In the genomic region with DNA sequence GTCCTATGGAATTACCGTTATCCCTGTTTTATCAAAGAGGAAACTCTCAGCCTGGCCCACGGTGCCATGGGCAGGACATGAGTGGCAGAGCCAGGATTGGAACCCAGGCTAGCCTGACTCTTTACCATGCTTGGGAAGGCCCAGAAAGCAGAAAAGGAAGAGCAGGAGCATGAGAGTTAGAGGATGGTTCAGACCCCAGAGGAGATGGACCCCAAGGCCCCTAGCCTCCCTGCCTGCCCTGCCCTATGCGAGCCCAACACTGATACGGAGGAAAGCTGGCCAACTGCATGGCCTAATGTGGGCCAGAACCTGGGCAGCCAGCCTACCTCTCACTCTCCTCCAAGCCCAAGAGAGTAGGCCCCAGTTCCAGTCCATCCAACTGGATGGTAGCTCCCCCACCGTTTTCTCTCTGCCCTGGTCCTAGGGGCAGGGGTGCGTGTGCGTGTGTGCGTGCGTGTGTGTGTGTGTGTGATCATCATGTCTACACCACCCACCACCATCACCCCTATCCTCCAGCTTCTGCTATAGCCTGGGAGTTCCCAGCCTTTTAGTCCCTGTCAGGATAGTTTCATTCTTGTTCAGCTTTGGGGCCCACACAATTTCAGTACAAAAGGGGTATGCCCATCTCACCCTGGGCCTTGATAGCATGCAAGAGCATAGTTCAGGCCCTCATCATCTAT, we compare ENCODE assay signal across 8 cellular contexts. TPM values are rescaled to one million over a fixed set of nuclear protein-coding genes. Genes with fewer than 3 reads are reported as not detected.
A peak's percentile ranks its signal among the peaks of the same experiment; 100 is the strongest.
DNase-seq lines count a peak whose midpoint lies in the region; ATAC-seq and TF ChIP-seq lines count a peak whose summit lies in the region.

No MANE protein-coding gene starts in this region.

- no peaks in the 10 kb centered on the region for H3K27me3 ChIP-seq in CD8-positive, alpha-beta memory T cell (ENCODE audit: insufficient read depth, low read length, poor library complexity, severe bottlenecking)
- H3K27me3 ChIP-seq in skeletal muscle tissue (ENCODE audit: control insufficient read depth in 3 of 3, insufficient read depth in 3 of 3, low read length in 3 of 3) (no peaks in the 10 kb centered on the region), Karpas-422 (ENCODE audit: low read length) (no peaks in the 10 kb centered on the region)

- no peaks in the 10 kb centered on the region for H3K36me3 Mint-ChIP-seq in CD8-positive, alpha-beta memory T cell
- no peaks in the 10 kb centered on the region for H3K36me3 Mint-ChIP-seq in IgD-negative memory B cell
- H3K36me3 Mint-ChIP-seq in chondrocyte (ENCODE audit: low read depth), result peaks cover 5% of the 10 kb centered on the region

- no peak for ATAC-seq in GM21825 (IDR thresholded peaks at IDR 0.05; ENCODE audit: unreplicated experiment)

- H3K9me3 ChIP-seq in CD8-positive, alpha-beta memory T cell (ENCODE audit: low read length), result no peaks in the 10 kb centered on the region
- H3K9me3 ChIP-seq in skeletal muscle tissue (ENCODE audit: control insufficient read depth in 3 of 3, low read length in 3 of 3) (no peaks in the 10 kb centered on the region), Karpas-422 (ENCODE audit: low read length) (no peaks in the 10 kb centered on the region)

- no peaks in the 10 kb centered on the region for H3K9me2 ChIP-seq in Karpas-422 (replicated peaks; ENCODE audit: insufficient read depth, low read length)

- POLR2A ChIA-PET in CD8-positive, alpha-beta memory T cell (lab: Charles Lee), result interaction anchor here (1.0 to 1.9 kb wide), 2 partner anchors 9 to 18 kb away, joined by 3 to 10 read pairs; partner anchors contain the start of gene LMNA

- peak overlapping the region; percentile 68 for H3K27ac ChIP-seq in CD8-positive, alpha-beta memory T cell (ENCODE audit: low read depth, low read length)
- peak overlapping the region; percentile 78 for H3K27ac ChIP-seq in skeletal muscle tissue (ENCODE audit: low read depth, low read length)
- no peak overlapping the region for H3K27ac ChIP-seq in Karpas-422 (ENCODE audit: low read length)

- no peak overlapping the region for H3K4me3 ChIP-seq in CD8-positive, alpha-beta memory T cell (ENCODE audit: low read length)
- H3K4me3 ChIP-seq in skeletal muscle tissue (ENCODE audit: low read length in 3 of 3) (no peak overlapping the region), Karpas-422 (ENCODE audit: low read length) (no peak overlapping the region)

- H3K79me2 ChIP-seq in Karpas-422 (ENCODE audit: low read length), result no peaks in the 10 kb centered on the region

- intact Hi-C loops in posterior vena cava (cut with DNase I), result loop anchor here in 1 of 2 donors (5.0 kb wide), 1 partner anchor 35 kb away; no protein-coding TSS in a partner anchor

- CTCF ChIA-PET in CD8-positive, alpha-beta memory T cell (lab: Charles Lee), result interaction anchor here (0.6 to 22.4 kb wide), 13 partner anchors 10 to 944 kb away, joined by 3 to 702 read pairs (median 7); partner anchors contain the start of genes LMNA, MEX3A and PMF1

- H2AFZ ChIP-seq in Karpas-422 (ENCODE audit: low read length), result no peak overlapping the region

- no peak for TF ChIP-seq CTCF in chondrocyte (IDR thresholded peaks at IDR 0.05)

- H4K20me1 ChIP-seq in Karpas-422 (ENCODE audit: insufficient read depth, low read depth, low read length), result no peaks in the 10 kb centered on the region

- DNase-seq in CD8-positive, alpha-beta memory T cell, result no peak
- DNase-seq in chondrocyte (ENCODE audit: low spot score) (no peak), DMS79 (lab: John Stamatoyannopoulos, UW) (no peak), Karpas-422 (no peak), posterior vena cava (ENCODE audit: low spot score) (no peak)

- H3K9me3 Mint-ChIP-seq in CD8-positive, alpha-beta memory T cell, result peaks cover 0 to 3% (median 0%) of the 10 kb centered on the region in 5 donors
- H3K9me3 Mint-ChIP-seq in IgD-negative memory B cell, result no peaks in the 10 kb centered on the region
- H3K9me3 Mint-ChIP-seq in chondrocyte (ENCODE audit: low read depth), result no peaks in the 10 kb centered on the region

- peak overlapping the region; percentile 93 to 100 (median 99) for H3K27ac Mint-ChIP-seq in CD8-positive, alpha-beta memory T cell
- peak overlapping the region; percentile 96 to 99 (median 98) for H3K27ac Mint-ChIP-seq in IgD-negative memory B cell
- peak overlapping the region; percentile 98 for H3K27ac Mint-ChIP-seq in chondrocyte (ENCODE audit: unreplicated experiment)

- peak overlapping the region; percentile 8 to 58 (median 21) for H3K9ac ChIP-seq in skeletal muscle tissue (ENCODE audit: low read depth in 1 of 3, low read length in 3 of 3)
- H3K9ac ChIP-seq in Karpas-422 (ENCODE audit: low read length), result no peak overlapping the region

- no peaks in the 10 kb centered on the region for H3K36me3 ChIP-seq in CD8-positive, alpha-beta memory T cell (ENCODE audit: insufficient read depth, low read length)
- H3K36me3 ChIP-seq in skeletal muscle tissue (ENCODE audit: control insufficient read depth in 3 of 3, insufficient read depth in 3 of 3, low read length in 3 of 3) (no peaks in the 10 kb centered on the region), Karpas-422 (ENCODE audit: insufficient read depth, low read length) (no peaks in the 10 kb centered on the region)

- H3K4me1 ChIP-seq in CD8-positive, alpha-beta memory T cell (ENCODE audit: insufficient read depth, low read length), result peaks cover 22% of the 10 kb centered on the region
- H3K4me1 ChIP-seq in skeletal muscle tissue (ENCODE audit: control insufficient read depth in 3 of 3, insufficient read depth in 3 of 3, low read length in 3 of 3) (peaks cover 25 to 30% (median 26%) of the 10 kb centered on the region in 3 donors), Karpas-422 (ENCODE audit: low read length) (peaks cover 8% of the 10 kb centered on the region)

- H3K4me1 Mint-ChIP-seq in CD8-positive, alpha-beta memory T cell, result peaks cover 32 to 46% (median 37%) of the 10 kb centered on the region in 3 donors
- H3K4me1 Mint-ChIP-seq in IgD-negative memory B cell (peaks cover 24 to 29% (median 28%) of the 10 kb centered on the region in 3 donors), chondrocyte (ENCODE audit: low read depth) (peaks cover 46% of the 10 kb centered on the region)

- H3K4me3 Mint-ChIP-seq in CD8-positive, alpha-beta memory T cell, result peak overlapping the region in 1 of 7 donors; percentile 72
- peak overlapping the region in 3 of 4 donors; percentile 82 to 93 (median 84) for H3K4me3 Mint-ChIP-seq in IgD-negative memory B cell
- H3K4me3 Mint-ChIP-seq in chondrocyte (ENCODE audit: unreplicated experiment), result no peak overlapping the region

- no peak overlapping the region for H3K4me2 ChIP-seq in Karpas-422 (ENCODE audit: low read depth, low read length, poor library complexity, severe bottlenecking)

- H3K27me3 Mint-ChIP-seq in CD8-positive, alpha-beta memory T cell, result peaks cover 0 to 5% of the 10 kb centered on the region in 2 donors
- H3K27me3 Mint-ChIP-seq in IgD-negative memory B cell, result peaks cover 2% of the 10 kb centered on the region
- no peaks in the 10 kb centered on the region for H3K27me3 Mint-ChIP-seq in chondrocyte (ENCODE audit: low read depth)

RNA-seq across cellular contexts. Expression of gene MEX3A, which starts 15.4 kb away (rescaled TPM):
- total RNA-seq in CD8-positive, alpha-beta memory T cell, result 1 to 10 TPM in 1 of 2 experiments, under 1 TPM in 1; 0.24 to 1.0 TPM
- polyA plus RNA-seq in CD8-positive, alpha-beta memory T cell, result not detected
- 0.05 TPM for polyA plus RNA-seq in IgD-negative memory B cell
- total RNA-seq in chondrocyte, result 11.7 to 12.7 TPM (median 12.0 TPM) in 3 replicates
- total RNA-seq in skeletal muscle tissue, result 6.8 TPM
- total RNA-seq in Karpas-422 (2014; rRNA removed; shearing (Covaris generic); ENCODE audit: low replicate concordance), result 2.3 and 2.5 TPM in 2 replicates
- total RNA-seq in posterior vena cava, result under 1 TPM; 0.23 to 0.76 TPM

RNA-seq across cellular contexts. Expression of gene LMNA, which starts 16.9 kb away (rescaled TPM):
- 100 to 1,000 TPM; 325 to 335 TPM for total RNA-seq in CD8-positive, alpha-beta memory T cell
- 13.9 TPM for polyA plus RNA-seq in CD8-positive, alpha-beta memory T cell
- polyA plus RNA-seq in IgD-negative memory B cell, result 5.7 TPM
- total RNA-seq in chondrocyte, result 641 to 675 TPM (median 641 TPM) in 3 replicates
- total RNA-seq in skeletal muscle tissue, result 399 TPM
- 27.5 and 41.6 TPM in 2 replicates for total RNA-seq in Karpas-422 (2014; rRNA removed; shearing (Covaris generic); ENCODE audit: low replicate concordance)
- 100 to 1,000 TPM; 500 to 599 TPM for total RNA-seq in posterior vena cava

RNA-seq across cellular contexts. Expression of gene RAB25, which starts 36.7 kb away (rescaled TPM):
- total RNA-seq in CD8-positive, alpha-beta memory T cell, result not detected
- polyA plus RNA-seq in CD8-positive, alpha-beta memory T cell, result 0.76 TPM
- polyA plus RNA-seq in IgD-negative memory B cell, result 2.9 TPM
- total RNA-seq in chondrocyte (not detected in 3 replicates), skeletal muscle tissue (not detected), posterior vena cava (not detected)
- not detected in 2 replicates for total RNA-seq in Karpas-422 (2014; rRNA removed; shearing (Covaris generic); ENCODE audit: low replicate concordance)

RNA-seq across cellular contexts. Expression of gene LAMTOR2, which starts 43.1 kb away (rescaled TPM):
- total RNA-seq in CD8-positive, alpha-beta memory T cell, result 10 to 100 TPM; 61.9 to 67.4 TPM
- polyA plus RNA-seq in CD8-positive, alpha-beta memory T cell, result 134 TPM
- 159 TPM for polyA plus RNA-seq in IgD-negative memory B cell
- total RNA-seq in chondrocyte, result 55.0 to 58.8 TPM (median 56.6 TPM) in 3 replicates
- 35.0 TPM for total RNA-seq in skeletal muscle tissue
- 106 and 167 TPM in 2 replicates for total RNA-seq in Karpas-422 (2014; rRNA removed; shearing (Covaris generic); ENCODE audit: low replicate concordance)
- 10 to 100 TPM; 34.7 to 38.4 TPM for total RNA-seq in posterior vena cava

RNA-seq across cellular contexts. Expression of gene UBQLN4, which starts 44.0 kb away (rescaled TPM):
- 10 to 100 TPM; 59.4 to 61.9 TPM for total RNA-seq in CD8-positive, alpha-beta memory T cell
- polyA plus RNA-seq in CD8-positive, alpha-beta memory T cell, result 15.6 TPM
- polyA plus RNA-seq in IgD-negative memory B cell, result 7.6 TPM
- 29.3 to 32.9 TPM (median 30.2 TPM) in 3 replicates for total RNA-seq in chondrocyte
- total RNA-seq in skeletal muscle tissue, result 15.7 TPM
- total RNA-seq in Karpas-422 (2014; rRNA removed; shearing (Covaris generic); ENCODE audit: low replicate concordance), result 29.1 and 37.9 TPM in 2 replicates
- total RNA-seq in posterior vena cava, result 10 to 100 TPM; 18.0 to 29.1 TPM
